Comparison of ENCODE assay signal across 2 cellular contexts in the genomic region with DNA sequence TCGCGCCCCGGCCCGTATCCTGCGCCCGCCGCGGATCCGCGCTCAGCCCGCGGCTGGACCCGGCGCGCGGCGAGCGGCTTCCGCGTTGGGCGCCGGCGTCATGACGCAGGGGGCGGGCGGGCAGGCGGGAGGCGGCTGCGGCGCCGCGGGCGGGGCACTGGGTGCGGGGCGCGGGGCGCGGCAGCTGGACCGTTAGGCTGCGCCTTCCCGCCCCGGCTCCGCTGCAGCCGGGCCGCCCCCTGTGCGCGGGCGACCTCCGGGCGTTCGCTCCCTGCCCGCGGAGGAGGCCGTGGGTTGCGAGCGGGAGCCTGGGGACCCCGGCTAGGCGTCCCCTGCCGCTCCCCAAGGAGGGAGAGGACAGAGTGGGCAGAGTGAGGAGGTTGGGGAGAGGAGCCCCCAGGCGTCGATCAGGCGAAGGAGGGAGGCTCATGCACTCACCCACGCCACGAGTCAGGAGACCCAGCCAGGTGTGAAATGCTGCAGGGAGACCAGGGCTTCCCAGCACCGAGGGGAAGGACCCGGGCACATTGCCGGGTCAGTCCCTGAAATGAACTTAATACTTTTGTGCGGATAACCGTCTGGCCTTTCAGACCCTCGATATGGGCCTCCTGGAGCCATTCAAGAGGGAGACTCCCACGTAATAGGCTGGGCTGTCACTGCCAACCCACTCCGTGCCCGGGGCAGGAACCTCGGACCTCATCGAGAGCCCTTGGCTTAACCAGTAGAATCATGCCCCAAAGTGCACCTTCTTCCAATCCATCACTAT.
TF ChIP-seq lines count a peak whose summit lies in the region.

PIP4K2A (minus strand) TSS at position 55 of the 766 bp plus-strand sequence. CDS start 252 bp downstream, outside the sequence.

TF ChIP-seq in A549, 52 proteins besides CTCF, POLR2A, EP300 and RAD21 (continues in another document):
- TF ChIP-seq PBX3 (IDR thresholded peaks at IDR 0.05) (no peak), CBX8 (IDR thresholded peaks at IDR 0.05) (no peak), HOXB5 (CRISPR knock-in tag; IDR thresholded peaks at IDR 0.05) (no peak; the same call in 1 of the 2 replicates), ESRRA (IDR thresholded peaks at IDR 0.05; ENCODE audit: borderline replicate concordance, low read length) (no peak), HOXB13 (CRISPR knock-in tag; IDR thresholded peaks at IDR 0.05; ENCODE audit: low read depth) (no peak), RNF2 (IDR thresholded peaks at IDR 0.05; ENCODE audit: borderline replicate concordance, low read depth) (no peak), MAFK (IDR thresholded peaks at IDR 0.05; ENCODE audit: partially characterized antibody) (no peak), EHMT2 (IDR thresholded peaks at IDR 0.05; ENCODE audit: low read depth) (no peak), HDAC2 (IDR thresholded peaks at IDR 0.05) (no peak), HMGXB4 (CRISPR knock-in tag; IDR thresholded peaks at IDR 0.05; ENCODE audit: borderline replicate concordance) (no peak), KDM1A (IDR thresholded peaks at IDR 0.05; ENCODE audit: low read depth) (no peak), JUN (IDR thresholded peaks at IDR 0.05) (peak; percentile 37 to 70; a peak in 4 of 5 replicates), PHF8 (IDR thresholded peaks at IDR 0.05; ENCODE audit: borderline replicate concordance, low read depth) (peak; percentile 61), CBX2 (IDR thresholded peaks at IDR 0.05; ENCODE audit: borderline replicate concordance, low read depth) (no peak), RFX5 (IDR thresholded peaks at IDR 0.05) (no peak), ZSCAN20 (CRISPR knock-in tag; IDR thresholded peaks at IDR 0.05) (no peak), BCL3 (IDR thresholded peaks at IDR 0.05) (peak; percentile 80), RCOR1 (IDR thresholded peaks at IDR 0.05; ENCODE audit: low read depth, low read length) (no peak), NPAS2 (CRISPR knock-in tag; IDR thresholded peaks at IDR 0.05; ENCODE audit: borderline replicate concordance) (no peak), GATA3 (IDR thresholded peaks at IDR 0.05; ENCODE audit: borderline replicate concordance) (no peak), CEBPB (IDR thresholded peaks at IDR 0.05) (no peak), ATOH8 (CRISPR knock-in tag; IDR thresholded peaks at IDR 0.05; ENCODE audit: low read depth) (no peak), FOSB (CRISPR knock-in tag; IDR thresholded peaks at IDR 0.05) (no peak), E2F6 (IDR thresholded peaks at IDR 0.05; ENCODE audit: borderline replicate concordance, low read depth) (peak; percentile 93), ZFP36 (IDR thresholded peaks at IDR 0.05; ENCODE audit: borderline replicate concordance, partially characterized antibody) (no peak), SMC3 (IDR thresholded peaks at IDR 0.05) (peak; percentile 13; the same call in 2 of the 3 replicates), TFCP2L1 (CRISPR knock-in tag; IDR thresholded peaks at IDR 0.05) (no peak)
- TF ChIP-seq, protein P1, sequence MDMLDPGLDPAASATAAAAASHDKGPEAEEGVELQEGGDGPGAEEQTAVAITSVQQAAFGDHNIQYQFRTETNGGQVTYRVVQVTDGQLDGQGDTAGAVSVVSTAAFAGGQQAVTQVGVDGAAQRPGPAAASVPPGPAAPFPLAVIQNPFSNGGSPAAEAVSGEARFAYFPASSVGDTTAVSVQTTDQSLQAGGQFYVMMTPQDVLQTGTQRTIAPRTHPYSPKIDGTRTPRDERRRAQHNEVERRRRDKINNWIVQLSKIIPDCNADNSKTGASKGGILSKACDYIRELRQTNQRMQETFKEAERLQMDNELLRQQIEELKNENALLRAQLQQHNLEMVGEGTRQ (IDR thresholded peaks at IDR 0.05), result no peak
- TF ChIP-seq, protein P2, sequence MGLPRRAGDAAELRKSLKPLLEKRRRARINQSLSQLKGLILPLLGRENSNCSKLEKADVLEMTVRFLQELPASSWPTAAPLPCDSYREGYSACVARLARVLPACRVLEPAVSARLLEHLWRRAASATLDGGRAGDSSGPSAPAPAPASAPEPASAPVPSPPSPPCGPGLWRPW (IDR thresholded peaks at IDR 0.05), result no peak

TF ChIP-seq in H1, 55 proteins besides CTCF, POLR2A, EP300 and RAD21:
- TF ChIP-seq KDM1A (IDR thresholded peaks at IDR 0.05; ENCODE audit: borderline replicate concordance, low read length) (peak; percentile 59; the same call in 1 of the 2 replicates), YY1 (IDR thresholded peaks at IDR 0.05; ENCODE audit: low read depth, low read length) (no peak), RFX5 (IDR thresholded peaks at IDR 0.05; ENCODE audit: borderline replicate concordance, low read depth, low read length) (no peak), MAFK (IDR thresholded peaks at IDR 0.05; ENCODE audit: low read depth, low read length) (no peak), NANOG (IDR thresholded peaks at IDR 0.05; ENCODE audit: insufficient read depth, low read depth, low read length, poor library complexity, severe bottlenecking) (no peak), SAP30 (IDR thresholded peaks at IDR 0.05; ENCODE audit: insufficient read depth, insufficient replicate concordance, low read length) (no peak), TAF7 (optimal IDR thresholded peaks at IDR 0.05; ENCODE audit: borderline replicate concordance, low read depth, low read length) (no peak), TAF1 (IDR thresholded peaks at IDR 0.05; ENCODE audit: low read depth, low read length) (peak; percentile 51), SIRT6 (IDR thresholded peaks at IDR 0.05; ENCODE audit: low read length) (no peak), CBX8 (IDR thresholded peaks at IDR 0.05; ENCODE audit: borderline replicate concordance, low read depth, low read length) (no peak), SIX5 (IDR thresholded peaks at IDR 0.05; ENCODE audit: low read depth, low read length) (no peak), KDM4A (IDR thresholded peaks at IDR 0.05; ENCODE audit: low read depth, low read length, severe bottlenecking) (peak; percentile 18), SP1 (IDR thresholded peaks at IDR 0.05; ENCODE audit: low read depth, low read length) (no peak), RBBP5 (IDR thresholded peaks at IDR 0.05; ENCODE audit: borderline replicate concordance, low read depth, low read length) (no peak), SP2 (IDR thresholded peaks at IDR 0.05; ENCODE audit: low read length) (no peak), E2F6 (IDR thresholded peaks at IDR 0.05) (peak; percentile 97), GTF2F1 (IDR thresholded peaks at IDR 0.05; ENCODE audit: borderline replicate concordance, low read depth, low read length) (no peak), GABPA (IDR thresholded peaks at IDR 0.05; ENCODE audit: borderline replicate concordance, insufficient read depth, low read length) (no peak), SUZ12 (IDR thresholded peaks at IDR 0.05; ENCODE audit: low read length) (no peak), CREB1 (IDR thresholded peaks at IDR 0.05) (peak; percentile 77)
- TF ChIP-seq, protein P3, sequence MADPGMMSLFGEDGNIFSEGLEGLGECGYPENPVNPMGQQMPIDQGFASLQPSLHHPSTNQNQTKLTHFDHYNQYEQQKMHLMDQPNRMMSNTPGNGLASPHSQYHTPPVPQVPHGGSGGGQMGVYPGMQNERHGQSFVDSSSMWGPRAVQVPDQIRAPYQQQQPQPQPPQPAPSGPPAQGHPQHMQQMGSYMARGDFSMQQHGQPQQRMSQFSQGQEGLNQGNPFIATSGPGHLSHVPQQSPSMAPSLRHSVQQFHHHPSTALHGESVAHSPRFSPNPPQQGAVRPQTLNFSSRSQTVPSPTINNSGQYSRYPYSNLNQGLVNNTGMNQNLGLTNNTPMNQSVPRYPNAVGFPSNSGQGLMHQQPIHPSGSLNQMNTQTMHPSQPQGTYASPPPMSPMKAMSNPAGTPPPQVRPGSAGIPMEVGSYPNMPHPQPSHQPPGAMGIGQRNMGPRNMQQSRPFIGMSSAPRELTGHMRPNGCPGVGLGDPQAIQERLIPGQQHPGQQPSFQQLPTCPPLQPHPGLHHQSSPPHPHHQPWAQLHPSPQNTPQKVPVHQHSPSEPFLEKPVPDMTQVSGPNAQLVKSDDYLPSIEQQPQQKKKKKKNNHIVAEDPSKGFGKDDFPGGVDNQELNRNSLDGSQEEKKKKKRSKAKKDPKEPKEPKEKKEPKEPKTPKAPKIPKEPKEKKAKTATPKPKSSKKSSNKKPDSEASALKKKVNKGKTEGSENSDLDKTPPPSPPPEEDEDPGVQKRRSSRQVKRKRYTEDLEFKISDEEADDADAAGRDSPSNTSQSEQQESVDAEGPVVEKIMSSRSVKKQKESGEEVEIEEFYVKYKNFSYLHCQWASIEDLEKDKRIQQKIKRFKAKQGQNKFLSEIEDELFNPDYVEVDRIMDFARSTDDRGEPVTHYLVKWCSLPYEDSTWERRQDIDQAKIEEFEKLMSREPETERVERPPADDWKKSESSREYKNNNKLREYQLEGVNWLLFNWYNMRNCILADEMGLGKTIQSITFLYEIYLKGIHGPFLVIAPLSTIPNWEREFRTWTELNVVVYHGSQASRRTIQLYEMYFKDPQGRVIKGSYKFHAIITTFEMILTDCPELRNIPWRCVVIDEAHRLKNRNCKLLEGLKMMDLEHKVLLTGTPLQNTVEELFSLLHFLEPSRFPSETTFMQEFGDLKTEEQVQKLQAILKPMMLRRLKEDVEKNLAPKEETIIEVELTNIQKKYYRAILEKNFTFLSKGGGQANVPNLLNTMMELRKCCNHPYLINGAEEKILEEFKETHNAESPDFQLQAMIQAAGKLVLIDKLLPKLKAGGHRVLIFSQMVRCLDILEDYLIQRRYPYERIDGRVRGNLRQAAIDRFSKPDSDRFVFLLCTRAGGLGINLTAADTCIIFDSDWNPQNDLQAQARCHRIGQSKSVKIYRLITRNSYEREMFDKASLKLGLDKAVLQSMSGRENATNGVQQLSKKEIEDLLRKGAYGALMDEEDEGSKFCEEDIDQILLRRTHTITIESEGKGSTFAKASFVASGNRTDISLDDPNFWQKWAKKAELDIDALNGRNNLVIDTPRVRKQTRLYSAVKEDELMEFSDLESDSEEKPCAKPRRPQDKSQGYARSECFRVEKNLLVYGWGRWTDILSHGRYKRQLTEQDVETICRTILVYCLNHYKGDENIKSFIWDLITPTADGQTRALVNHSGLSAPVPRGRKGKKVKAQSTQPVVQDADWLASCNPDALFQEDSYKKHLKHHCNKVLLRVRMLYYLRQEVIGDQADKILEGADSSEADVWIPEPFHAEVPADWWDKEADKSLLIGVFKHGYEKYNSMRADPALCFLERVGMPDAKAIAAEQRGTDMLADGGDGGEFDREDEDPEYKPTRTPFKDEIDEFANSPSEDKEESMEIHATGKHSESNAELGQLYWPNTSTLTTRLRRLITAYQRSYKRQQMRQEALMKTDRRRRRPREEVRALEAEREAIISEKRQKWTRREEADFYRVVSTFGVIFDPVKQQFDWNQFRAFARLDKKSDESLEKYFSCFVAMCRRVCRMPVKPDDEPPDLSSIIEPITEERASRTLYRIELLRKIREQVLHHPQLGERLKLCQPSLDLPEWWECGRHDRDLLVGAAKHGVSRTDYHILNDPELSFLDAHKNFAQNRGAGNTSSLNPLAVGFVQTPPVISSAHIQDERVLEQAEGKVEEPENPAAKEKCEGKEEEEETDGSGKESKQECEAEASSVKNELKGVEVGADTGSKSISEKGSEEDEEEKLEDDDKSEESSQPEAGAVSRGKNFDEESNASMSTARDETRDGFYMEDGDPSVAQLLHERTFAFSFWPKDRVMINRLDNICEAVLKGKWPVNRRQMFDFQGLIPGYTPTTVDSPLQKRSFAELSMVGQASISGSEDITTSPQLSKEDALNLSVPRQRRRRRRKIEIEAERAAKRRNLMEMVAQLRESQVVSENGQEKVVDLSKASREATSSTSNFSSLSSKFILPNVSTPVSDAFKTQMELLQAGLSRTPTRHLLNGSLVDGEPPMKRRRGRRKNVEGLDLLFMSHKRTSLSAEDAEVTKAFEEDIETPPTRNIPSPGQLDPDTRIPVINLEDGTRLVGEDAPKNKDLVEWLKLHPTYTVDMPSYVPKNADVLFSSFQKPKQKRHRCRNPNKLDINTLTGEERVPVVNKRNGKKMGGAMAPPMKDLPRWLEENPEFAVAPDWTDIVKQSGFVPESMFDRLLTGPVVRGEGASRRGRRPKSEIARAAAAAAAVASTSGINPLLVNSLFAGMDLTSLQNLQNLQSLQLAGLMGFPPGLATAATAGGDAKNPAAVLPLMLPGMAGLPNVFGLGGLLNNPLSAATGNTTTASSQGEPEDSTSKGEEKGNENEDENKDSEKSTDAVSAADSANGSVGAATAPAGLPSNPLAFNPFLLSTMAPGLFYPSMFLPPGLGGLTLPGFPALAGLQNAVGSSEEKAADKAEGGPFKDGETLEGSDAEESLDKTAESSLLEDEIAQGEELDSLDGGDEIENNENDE (IDR thresholded peaks at IDR 0.05; ENCODE audit: insufficient replicate concordance, low read length), result no peak
- TF ChIP-seq, protein P4, sequence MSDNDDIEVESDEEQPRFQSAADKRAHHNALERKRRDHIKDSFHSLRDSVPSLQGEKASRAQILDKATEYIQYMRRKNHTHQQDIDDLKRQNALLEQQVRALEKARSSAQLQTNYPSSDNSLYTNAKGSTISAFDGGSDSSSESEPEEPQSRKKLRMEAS (IDR thresholded peaks at IDR 0.05), result peak; percentile 92
- TF ChIP-seq, protein P5, sequence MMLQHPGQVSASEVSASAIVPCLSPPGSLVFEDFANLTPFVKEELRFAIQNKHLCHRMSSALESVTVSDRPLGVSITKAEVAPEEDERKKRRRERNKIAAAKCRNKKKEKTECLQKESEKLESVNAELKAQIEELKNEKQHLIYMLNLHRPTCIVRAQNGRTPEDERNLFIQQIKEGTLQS (IDR thresholded peaks at IDR 0.05; ENCODE audit: insufficient read depth, low read depth, low read length), result no peak
